1 cellular context compared by ENCODE assay signal in the genomic region with DNA sequence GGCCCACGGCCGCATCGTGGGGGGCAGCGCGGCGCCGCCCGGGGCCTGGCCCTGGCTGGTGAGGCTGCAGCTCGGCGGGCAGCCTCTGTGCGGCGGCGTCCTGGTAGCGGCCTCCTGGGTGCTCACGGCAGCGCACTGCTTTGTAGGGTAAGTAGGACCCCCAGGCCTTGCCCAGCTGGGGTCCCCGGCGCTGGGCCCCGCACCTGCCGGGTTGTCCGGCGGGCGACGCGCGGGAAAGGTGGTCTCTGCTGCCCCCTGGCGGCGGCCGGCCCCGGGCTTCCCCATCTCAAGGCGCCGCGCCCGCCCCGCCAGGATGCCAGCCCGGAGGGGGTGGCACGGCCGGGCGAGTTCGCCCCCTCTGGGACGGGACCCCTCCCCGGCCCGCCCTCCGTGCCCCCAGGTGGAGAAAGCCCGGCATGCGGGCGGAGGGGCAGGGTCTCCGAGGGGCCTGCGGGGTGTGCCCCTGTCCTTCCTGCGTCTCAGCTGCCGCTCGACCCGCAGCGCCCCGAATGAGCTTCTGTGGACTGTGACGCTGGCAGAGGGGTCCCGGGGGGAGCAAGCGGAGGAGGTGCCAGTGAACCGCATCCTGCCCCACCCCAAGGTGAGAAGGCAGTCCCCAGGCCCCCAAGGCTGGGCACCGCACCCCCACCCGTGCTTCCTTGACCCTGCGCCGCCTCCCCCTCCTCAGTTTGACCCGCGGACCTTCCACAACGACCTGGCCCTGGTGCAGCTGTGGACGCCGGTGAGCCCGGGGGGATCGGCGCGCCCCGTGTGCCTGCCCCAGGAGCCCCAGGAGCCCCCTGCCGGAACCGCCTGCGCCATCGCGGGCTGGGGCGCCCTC.
TF ChIP-seq lines count a peak whose summit lies in the region.

No MANE protein-coding gene starts in this region.

TF ChIP-seq in GM12878, 131 proteins besides CTCF, POLR2A, EP300 and RAD21:
- TF ChIP-seq RFX5 (IDR thresholded peaks at IDR 0.05; ENCODE audit: low read depth, low read length) = no peak
- no peak for TF ChIP-seq MYC (IDR thresholded peaks at IDR 0.05; ENCODE audit: insufficient read depth, insufficient read length, insufficient replicate concordance, low read length, severe bottlenecking)
- TF ChIP-seq CBFB (IDR thresholded peaks at IDR 0.05; ENCODE audit: low read depth) = no peak
- TF ChIP-seq RAD51 (IDR thresholded peaks at IDR 0.05) = no peak
- TF ChIP-seq IKZF1 (conservative IDR thresholded peaks at IDR 0.05) = 0 out of 2 replicates have a peak, but pooled peaks have one; percentile 15
- no peak for TF ChIP-seq SREBF2 (IDR thresholded peaks at IDR 0.05; ENCODE audit: low read length)
- TF ChIP-seq ZNF207 (IDR thresholded peaks at IDR 0.05; ENCODE audit: borderline replicate concordance) = no peak
- no peak for TF ChIP-seq POU2F2 (IDR thresholded peaks at IDR 0.05; ENCODE audit: borderline replicate concordance, low read depth, low read length)
- TF ChIP-seq, protein P1, sequence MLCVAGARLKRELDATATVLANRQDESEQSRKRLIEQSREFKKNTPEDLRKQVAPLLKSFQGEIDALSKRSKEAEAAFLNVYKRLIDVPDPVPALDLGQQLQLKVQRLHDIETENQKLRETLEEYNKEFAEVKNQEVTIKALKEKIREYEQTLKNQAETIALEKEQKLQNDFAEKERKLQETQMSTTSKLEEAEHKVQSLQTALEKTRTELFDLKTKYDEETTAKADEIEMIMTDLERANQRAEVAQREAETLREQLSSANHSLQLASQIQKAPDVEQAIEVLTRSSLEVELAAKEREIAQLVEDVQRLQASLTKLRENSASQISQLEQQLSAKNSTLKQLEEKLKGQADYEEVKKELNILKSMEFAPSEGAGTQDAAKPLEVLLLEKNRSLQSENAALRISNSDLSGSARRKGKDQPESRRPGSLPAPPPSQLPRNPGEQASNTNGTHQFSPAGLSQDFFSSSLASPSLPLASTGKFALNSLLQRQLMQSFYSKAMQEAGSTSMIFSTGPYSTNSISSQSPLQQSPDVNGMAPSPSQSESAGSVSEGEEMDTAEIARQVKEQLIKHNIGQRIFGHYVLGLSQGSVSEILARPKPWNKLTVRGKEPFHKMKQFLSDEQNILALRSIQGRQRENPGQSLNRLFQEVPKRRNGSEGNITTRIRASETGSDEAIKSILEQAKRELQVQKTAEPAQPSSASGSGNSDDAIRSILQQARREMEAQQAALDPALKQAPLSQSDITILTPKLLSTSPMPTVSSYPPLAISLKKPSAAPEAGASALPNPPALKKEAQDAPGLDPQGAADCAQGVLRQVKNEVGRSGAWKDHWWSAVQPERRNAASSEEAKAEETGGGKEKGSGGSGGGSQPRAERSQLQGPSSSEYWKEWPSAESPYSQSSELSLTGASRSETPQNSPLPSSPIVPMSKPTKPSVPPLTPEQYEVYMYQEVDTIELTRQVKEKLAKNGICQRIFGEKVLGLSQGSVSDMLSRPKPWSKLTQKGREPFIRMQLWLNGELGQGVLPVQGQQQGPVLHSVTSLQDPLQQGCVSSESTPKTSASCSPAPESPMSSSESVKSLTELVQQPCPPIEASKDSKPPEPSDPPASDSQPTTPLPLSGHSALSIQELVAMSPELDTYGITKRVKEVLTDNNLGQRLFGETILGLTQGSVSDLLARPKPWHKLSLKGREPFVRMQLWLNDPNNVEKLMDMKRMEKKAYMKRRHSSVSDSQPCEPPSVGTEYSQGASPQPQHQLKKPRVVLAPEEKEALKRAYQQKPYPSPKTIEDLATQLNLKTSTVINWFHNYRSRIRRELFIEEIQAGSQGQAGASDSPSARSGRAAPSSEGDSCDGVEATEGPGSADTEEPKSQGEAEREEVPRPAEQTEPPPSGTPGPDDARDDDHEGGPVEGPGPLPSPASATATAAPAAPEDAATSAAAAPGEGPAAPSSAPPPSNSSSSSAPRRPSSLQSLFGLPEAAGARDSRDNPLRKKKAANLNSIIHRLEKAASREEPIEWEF (IDR thresholded peaks at IDR 0.05; ENCODE audit: insufficient replicate concordance, low read depth, low read length) = no peak
- TF ChIP-seq MLLT1 (IDR thresholded peaks at IDR 0.05) = no peak
- TF ChIP-seq MYB (IDR thresholded peaks at IDR 0.05; ENCODE audit: borderline replicate concordance, low read depth, low read length) = no peak
- no peak for TF ChIP-seq PKNOX1 (IDR thresholded peaks at IDR 0.05)
- peak in 1 of 2 experiments; percentile 28; a peak in 2 of 4 replicates for TF ChIP-seq BHLHE40 (IDR thresholded peaks at IDR 0.05; ENCODE audit: borderline replicate concordance in 1 of 2, low read depth in 2 of 2, low read length in 1 of 2)
- TF ChIP-seq BMI1 (IDR thresholded peaks at IDR 0.05; ENCODE audit: borderline replicate concordance) = no peak
- TF ChIP-seq, protein P2, sequence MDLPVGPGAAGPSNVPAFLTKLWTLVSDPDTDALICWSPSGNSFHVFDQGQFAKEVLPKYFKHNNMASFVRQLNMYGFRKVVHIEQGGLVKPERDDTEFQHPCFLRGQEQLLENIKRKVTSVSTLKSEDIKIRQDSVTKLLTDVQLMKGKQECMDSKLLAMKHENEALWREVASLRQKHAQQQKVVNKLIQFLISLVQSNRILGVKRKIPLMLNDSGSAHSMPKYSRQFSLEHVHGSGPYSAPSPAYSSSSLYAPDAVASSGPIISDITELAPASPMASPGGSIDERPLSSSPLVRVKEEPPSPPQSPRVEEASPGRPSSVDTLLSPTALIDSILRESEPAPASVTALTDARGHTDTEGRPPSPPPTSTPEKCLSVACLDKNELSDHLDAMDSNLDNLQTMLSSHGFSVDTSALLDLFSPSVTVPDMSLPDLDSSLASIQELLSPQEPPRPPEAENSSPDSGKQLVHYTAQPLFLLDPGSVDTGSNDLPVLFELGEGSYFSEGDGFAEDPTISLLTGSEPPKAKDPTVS (IDR thresholded peaks at IDR 0.05; ENCODE audit: low read depth, low read length) = no peak
- no peak for TF ChIP-seq ZNF622 (IDR thresholded peaks at IDR 0.05)
- 0 out of 2 replicates have a peak, but pooled peaks have one; percentile 44 for TF ChIP-seq LARP7 (IDR thresholded peaks at IDR 0.05)
- no peak for TF ChIP-seq RELA (IDR thresholded peaks at IDR 0.05; ENCODE audit: borderline replicate concordance, partially characterized antibody)
- no peak for TF ChIP-seq NBN (IDR thresholded peaks at IDR 0.05)
- no peak for TF ChIP-seq NRF1 (conservative IDR thresholded peaks at IDR 0.05; ENCODE audit: low read depth, low read length)
- no peak for TF ChIP-seq E2F8 (IDR thresholded peaks at IDR 0.05; ENCODE audit: low read depth, partially characterized antibody)
- no peak for TF ChIP-seq NFYA (IDR thresholded peaks at IDR 0.05; ENCODE audit: borderline replicate concordance, low read depth, low read length)
- peak; percentile 16; the same call in 1 of the 2 replicates for TF ChIP-seq SMC3 (IDR thresholded peaks at IDR 0.05; ENCODE audit: borderline replicate concordance, low read length)
- TF ChIP-seq BRCA1 (IDR thresholded peaks at IDR 0.05; ENCODE audit: low read depth, low read length) = no peak
- TF ChIP-seq FOS (IDR thresholded peaks at IDR 0.05; ENCODE audit: borderline replicate concordance, extremely low read depth, insufficient read length) = no peak
- TF ChIP-seq SIN3A (IDR thresholded peaks at IDR 0.05; ENCODE audit: low read depth, low read length) = no peak
- no peak for TF ChIP-seq SRF (IDR thresholded peaks at IDR 0.05; ENCODE audit: low read depth in 2 of 2, low read length in 2 of 2)
- no peak for TF ChIP-seq YBX1 (IDR thresholded peaks at IDR 0.05)
